24 cellular contexts compared by ENCODE assay signal in the genomic region with DNA sequence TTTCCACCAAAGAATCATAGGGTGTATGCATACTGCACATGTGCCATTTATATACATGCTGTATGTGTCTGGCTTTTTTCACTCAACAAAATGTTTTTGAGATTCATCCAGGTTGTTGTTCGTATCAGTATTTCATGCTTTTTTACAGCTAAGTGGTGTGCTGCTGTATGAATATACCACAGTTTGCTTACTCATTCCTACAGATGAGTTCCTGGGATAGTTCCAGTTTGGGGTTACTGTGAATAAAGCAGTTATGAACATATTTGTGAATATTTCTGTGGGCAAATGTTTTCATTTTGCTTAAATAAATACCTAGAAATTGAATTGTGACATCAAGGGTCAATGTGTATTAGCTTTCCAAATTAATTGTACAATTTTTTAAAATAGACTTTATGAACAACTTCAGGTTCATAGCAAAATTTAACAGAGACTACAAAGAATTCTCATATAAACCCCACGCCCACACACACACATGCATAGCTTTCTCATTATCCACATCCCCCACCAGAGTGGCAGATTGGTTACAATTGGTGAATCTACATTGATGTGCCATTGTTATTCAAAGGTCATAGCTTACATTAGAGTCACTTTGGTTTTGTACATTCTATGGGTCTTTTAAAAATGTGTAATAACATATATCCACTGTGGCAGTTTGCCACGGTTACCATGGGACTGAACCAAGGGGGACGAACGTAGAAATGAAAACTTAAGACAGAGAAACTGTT. TPM values are rescaled to one million over a fixed set of nuclear protein-coding genes. Genes with fewer than 3 reads are reported as not detected.
"Had no signal": no experiment of that assay in that cellular context is flagged by ENCODE, and none has a peak within 500 bp of the region (broad histone marks: within the 10 kb centered on the region; RNA-seq: fewer than 3 reads in every experiment).

No MANE protein-coding gene starts in this region.

- H3K4me3 Mint-ChIP-seq: activated B cell treated with CpG ODN at 0.5 μM for 24 hours; activated CD4-positive, alpha-beta T cell treated with anti-CD3 and anti-CD28 coated beads, Interleukin-2, amount 10 ng/mL, durations not matched to agents 7 days and 5 days; activated CD8-positive, alpha-beta memory T cell treated with anti-CD3 and anti-CD28 coated beads, Interleukin-2, amount 10 ng/mL, durations not matched to agents 7 days and 5 days; activated naive CD4-positive, alpha-beta T cell treated with anti-CD3 and anti-CD28 coated beads, Interleukin-2, amount 50 U/mL, for 24 hours; activated T-cell treated with anti-CD3 and anti-CD28 coated beads, Interleukin-2, amount 50 U/mL, for 24 hours; nephron; T-helper 1 cell treated with Interleukin-12 subunit alpha and Interleukin-12 subunit beta and Interleukin-4 antibody, amounts not matched to agents 30 μg/mL and 1 μg/mL, for 36 hours had no signal

- H3K36me3 ChIP-seq: left lung, sigmoid colon, suprapubic skin, upper lobe of right lung had no signal

- H3K4me1 Mint-ChIP-seq: activated CD4-positive, alpha-beta T cell treated with anti-CD3 and anti-CD28 coated beads, Interleukin-2, amount 10 ng/mL, durations not matched to agents 7 days and 5 days; activated CD8-positive, alpha-beta memory T cell treated with anti-CD3 and anti-CD28 coated beads, Interleukin-2, amount 10 ng/mL, durations not matched to agents 7 days and 5 days had no signal

- H3K9me3 ChIP-seq: left lung, sigmoid colon, suprapubic skin, upper lobe of right lung had no signal

- ATAC-seq: activated CD8-positive, alpha-beta memory T cell treated with anti-CD3 and anti-CD28 coated beads, Interleukin-2, amount 10 ng/mL, durations not matched to agents 7 days and 5 days; left lung; SK-N-SH treated with all-trans-retinoic acid at 6 μM for 48 hours; stimulated activated naive CD8-positive, alpha-beta T cell treated with anti-CD3 and anti-CD28 coated beads, Interleukin-15, Interleukin-2, amounts not matched to agents 100 U/mL and 50 U/mL, for 24 hours; upper lobe of right lung had no signal

- H3K27ac Mint-ChIP-seq: activated B cell treated with CpG ODN at 0.5 μM for 24 hours; activated CD4-positive, alpha-beta T cell treated with anti-CD3 and anti-CD28 coated beads, Interleukin-2, amount 10 ng/mL, durations not matched to agents 7 days and 5 days; activated CD8-positive, alpha-beta memory T cell treated with anti-CD3 and anti-CD28 coated beads, Interleukin-2, amount 10 ng/mL, durations not matched to agents 7 days and 5 days; activated naive CD4-positive, alpha-beta T cell treated with anti-CD3 and anti-CD28 coated beads, Interleukin-2, amount 50 U/mL, for 24 hours; activated T-cell treated with anti-CD3 and anti-CD28 coated beads, Interleukin-2, amount 50 U/mL, for 24 hours; nephron; T-helper 1 cell treated with Interleukin-12 subunit alpha and Interleukin-12 subunit beta and Interleukin-4 antibody, amounts not matched to agents 30 μg/mL and 1 μg/mL, for 36 hours had no signal

- H3K4me3 ChIP-seq: coronary artery, left lung, sigmoid colon, suprapubic skin, upper lobe of right lung had no signal

- H3K36me3 Mint-ChIP-seq: activated CD8-positive, alpha-beta memory T cell treated with anti-CD3 and anti-CD28 coated beads, Interleukin-2, amount 10 ng/mL, durations not matched to agents 7 days and 5 days; activated naive CD4-positive, alpha-beta T cell treated with anti-CD3 and anti-CD28 coated beads, Interleukin-2, amount 50 U/mL, for 24 hours had no signal

- DNase-seq: activated B cell treated with CpG ODN at 0.5 μM for 24 hours; activated CD4-positive, alpha-beta T cell treated with anti-CD3 and anti-CD28 coated beads, Interleukin-2, amount 10 ng/mL, durations not matched to agents 7 days and 5 days; activated CD8-positive, alpha-beta memory T cell treated with anti-CD3 and anti-CD28 coated beads, Interleukin-2, amount 10 ng/mL, durations not matched to agents 7 days and 5 days; activated effector memory CD4-positive, alpha-beta T cell treated with Interleukin-2 at 50 U/mL for 16 hours; activated T-cell treated with anti-CD3 and anti-CD28 coated beads, Interleukin-2, amount 50 U/mL, for 24 hours; effector CD8-positive, alpha-beta T cell; head of caudate nucleus; islet precursor cell; left lung; mesenchymal stem cell; occipital lobe; sigmoid colon; stimulated activated CD4-positive, alpha-beta T cell treated with anti-CD3 and anti-CD28 coated beads, Interleukin-4, amount 100 ng/mL, for 1 hour; stimulated activated CD8-positive, alpha-beta memory T cell treated with anti-CD3 and anti-CD28 coated beads, Interleukin-4, amount 100 ng/mL, for 48 hours; stimulated activated naive CD8-positive, alpha-beta T cell treated with anti-CD3 and anti-CD28 coated beads, Interleukin-15, Interleukin-2, amounts not matched to agents 100 U/mL and 50 U/mL, for 24 hours; upper lobe of right lung had no signal

- H3K9me3 Mint-ChIP-seq: activated CD4-positive, alpha-beta T cell treated with anti-CD3 and anti-CD28 coated beads, Interleukin-2, amount 10 ng/mL, durations not matched to agents 7 days and 5 days; activated naive CD4-positive, alpha-beta T cell treated with anti-CD3 and anti-CD28 coated beads, Interleukin-2, amount 50 U/mL, for 24 hours; activated T-cell treated with anti-CD3 and anti-CD28 coated beads, Interleukin-2, amount 50 U/mL, for 24 hours; T-helper 1 cell treated with Interleukin-12 subunit alpha and Interleukin-12 subunit beta and Interleukin-4 antibody, amounts not matched to agents 30 μg/mL and 1 μg/mL, for 36 hours had no signal

- H3K27me3 ChIP-seq: sigmoid colon, suprapubic skin had no signal

- H3K27ac ChIP-seq: coronary artery, left lung, sigmoid colon, suprapubic skin, upper lobe of right lung had no signal

RNA-seq across cellular contexts. Expression of a gene that starts 6.9 kb away (rescaled TPM):
- total RNA-seq: activated B cell treated with CpG ODN at 0.5 μM for 24 hours; activated CD4-positive, alpha-beta T cell treated with anti-CD3 and anti-CD28 coated beads, Interleukin-2, amount 10 ng/mL, durations not matched to agents 7 days and 5 days; activated CD8-positive, alpha-beta memory T cell treated with anti-CD3 and anti-CD28 coated beads, Interleukin-2, amount 10 ng/mL, durations not matched to agents 7 days and 5 days; cardiac septum; fibroblast of villous mesenchyme; sigmoid colon had no signal

RNA-seq across cellular contexts. Expression of a gene that starts 20.2 kb away (rescaled TPM):
- total RNA-seq: activated B cell treated with CpG ODN at 0.5 μM for 24 hours; activated CD4-positive, alpha-beta T cell treated with anti-CD3 and anti-CD28 coated beads, Interleukin-2, amount 10 ng/mL, durations not matched to agents 7 days and 5 days; activated CD8-positive, alpha-beta memory T cell treated with anti-CD3 and anti-CD28 coated beads, Interleukin-2, amount 10 ng/mL, durations not matched to agents 7 days and 5 days; cardiac septum had no signal

RNA-seq across cellular contexts. Expression of a gene that starts 26.4 kb away (rescaled TPM):
- total RNA-seq: activated B cell treated with CpG ODN at 0.5 μM for 24 hours; activated CD4-positive, alpha-beta T cell treated with anti-CD3 and anti-CD28 coated beads, Interleukin-2, amount 10 ng/mL, durations not matched to agents 7 days and 5 days; activated CD8-positive, alpha-beta memory T cell treated with anti-CD3 and anti-CD28 coated beads, Interleukin-2, amount 10 ng/mL, durations not matched to agents 7 days and 5 days; cardiac septum; fibroblast of villous mesenchyme; left lung; occipital lobe; sigmoid colon; upper lobe of right lung had no signal

RNA-seq across cellular contexts. Expression of a gene that starts 48.1 kb away (rescaled TPM):
- total RNA-seq: activated B cell treated with CpG ODN at 0.5 μM for 24 hours; activated CD4-positive, alpha-beta T cell treated with anti-CD3 and anti-CD28 coated beads, Interleukin-2, amount 10 ng/mL, durations not matched to agents 7 days and 5 days; activated CD8-positive, alpha-beta memory T cell treated with anti-CD3 and anti-CD28 coated beads, Interleukin-2, amount 10 ng/mL, durations not matched to agents 7 days and 5 days; cardiac septum; fibroblast of villous mesenchyme; left lung; sigmoid colon; upper lobe of right lung had no signal

RNA-seq across cellular contexts. Expression of a gene that starts 52.9 kb away (rescaled TPM):
- total RNA-seq: activated B cell treated with CpG ODN at 0.5 μM for 24 hours; activated CD4-positive, alpha-beta T cell treated with anti-CD3 and anti-CD28 coated beads, Interleukin-2, amount 10 ng/mL, durations not matched to agents 7 days and 5 days; activated CD8-positive, alpha-beta memory T cell treated with anti-CD3 and anti-CD28 coated beads, Interleukin-2, amount 10 ng/mL, durations not matched to agents 7 days and 5 days; cardiac septum; fibroblast of villous mesenchyme; left lung; occipital lobe; sigmoid colon; upper lobe of right lung had no signal
- polyA plus RNA-seq: sigmoid colon had no signal
